1 cellular context compared by ENCODE assay signal in genomic region chr17:1762233-1762905, GRCh38.
A peak's percentile ranks its signal among the peaks of the same experiment; 100 is the strongest.
TF ChIP-seq lines count a peak whose summit lies in the region.

No MANE protein-coding gene starts in this region.

TF ChIP-seq in HepG2, 621 proteins besides CTCF, POLR2A, EP300 and RAD21 (continued from another document and continues in another):
- TF ChIP-seq ZBTB40 (IDR thresholded peaks at IDR 0.05) (no peak), ZBTB40 (CRISPR knock-in tag; IDR thresholded peaks at IDR 0.05) (no peak), AGO2 (optimal IDR thresholded peaks at IDR 0.05; ENCODE audit: low read depth, low read length) (peak; percentile 95), PAF1 (CRISPR knock-in tag; IDR thresholded peaks at IDR 0.05) (no peak), XBP1 (CRISPR knock-in tag; IDR thresholded peaks at IDR 0.05) (no peak), GABPA (IDR thresholded peaks at IDR 0.05; ENCODE audit: low read depth, low read length) (no peak), GABPA (CRISPR knock-in tag; IDR thresholded peaks at IDR 0.05; ENCODE audit: low read depth) (no peak), HOXA5 (CRISPR knock-in tag; IDR thresholded peaks at IDR 0.05) (0 out of 2 replicates have a peak, but pooled peaks have one; percentile 9), ZNF331 (CRISPR knock-in tag; IDR thresholded peaks at IDR 0.05) (no peak), ZNF567 (CRISPR knock-in tag; IDR thresholded peaks at IDR 0.05; ENCODE audit: borderline replicate concordance) (no peak), ZNF160 (CRISPR knock-in tag; IDR thresholded peaks at IDR 0.05) (no peak), SIN3A (IDR thresholded peaks at IDR 0.05; ENCODE audit: borderline replicate concordance, low read depth, low read length) (no peak; the same call in 1 of the 2 replicates), CCDC6 (CRISPR knock-in tag; IDR thresholded peaks at IDR 0.05) (0 out of 2 replicates have a peak, but pooled peaks have one; percentile 0), ZNF17 (CRISPR knock-in tag; IDR thresholded peaks at IDR 0.05) (no peak), ZNF746 (CRISPR knock-in tag; IDR thresholded peaks at IDR 0.05) (no peak), SMAD1 (CRISPR knock-in tag; IDR thresholded peaks at IDR 0.05; ENCODE audit: borderline replicate concordance, low read depth) (no peak), WIZ (CRISPR knock-in tag; IDR thresholded peaks at IDR 0.05) (0 out of 2 replicates have a peak, but pooled peaks have one; percentile 11), ZNF34 (CRISPR knock-in tag; IDR thresholded peaks at IDR 0.05; ENCODE audit: borderline replicate concordance) (0 out of 2 replicates have a peak, but pooled peaks have one; percentile 68), NBN (conservative IDR thresholded peaks at IDR 0.05) (no peak), ZSCAN21 (CRISPR knock-in tag; IDR thresholded peaks at IDR 0.05; ENCODE audit: borderline replicate concordance) (peak; percentile 63; the same call in 1 of the 2 replicates), NONO (IDR thresholded peaks at IDR 0.05) (no peak), NONO (CRISPR knock-in tag; conservative IDR thresholded peaks at IDR 0.05) (no peak; the same call in 1 of the 2 replicates), ZNF7 (CRISPR knock-in tag; IDR thresholded peaks at IDR 0.05) (no peak), ZNF343 (CRISPR knock-in tag; IDR thresholded peaks at IDR 0.05) (no peak; the same call in 1 of the 2 replicates), PRMT3 (CRISPR knock-in tag; IDR thresholded peaks at IDR 0.05; ENCODE audit: borderline replicate concordance, low read depth) (no peak), ZBTB42 (CRISPR knock-in tag; IDR thresholded peaks at IDR 0.05) (no peak), GPN1 (CRISPR knock-in tag; IDR thresholded peaks at IDR 0.05; ENCODE audit: borderline replicate concordance) (no peak), ZNF12 (CRISPR knock-in tag; IDR thresholded peaks at IDR 0.05) (no peak), NPAS2 (CRISPR knock-in tag; IDR thresholded peaks at IDR 0.05; ENCODE audit: borderline replicate concordance) (no peak), HNRNPK (IDR thresholded peaks at IDR 0.05; ENCODE audit: low read depth, low read length, poor library complexity, severe bottlenecking) (peak; percentile 50), ZNF136 (CRISPR knock-in tag; IDR thresholded peaks at IDR 0.05; ENCODE audit: low read depth) (no peak), ZNF550 (CRISPR knock-in tag; IDR thresholded peaks at IDR 0.05; ENCODE audit: borderline replicate concordance) (no peak), ZNF563 (CRISPR knock-in tag; IDR thresholded peaks at IDR 0.05) (no peak)
- TF ChIP-seq, protein P1, sequence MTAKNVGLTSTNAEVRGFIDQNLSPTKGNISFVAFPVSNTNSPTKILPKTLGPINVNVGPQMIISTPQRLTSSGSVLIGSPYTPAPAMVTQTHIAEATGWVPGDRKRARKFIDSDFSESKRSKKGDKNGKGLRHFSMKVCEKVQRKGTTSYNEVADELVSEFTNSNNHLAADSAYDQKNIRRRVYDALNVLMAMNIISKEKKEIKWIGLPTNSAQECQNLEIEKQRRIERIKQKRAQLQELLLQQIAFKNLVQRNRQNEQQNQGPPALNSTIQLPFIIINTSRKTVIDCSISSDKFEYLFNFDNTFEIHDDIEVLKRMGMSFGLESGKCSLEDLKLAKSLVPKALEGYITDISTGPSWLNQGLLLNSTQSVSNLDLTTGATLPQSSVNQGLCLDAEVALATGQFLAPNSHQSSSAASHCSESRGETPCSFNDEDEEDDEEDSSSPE (CRISPR knock-in tag; IDR thresholded peaks at IDR 0.05) = no peak
- TF ChIP-seq, protein P2, sequence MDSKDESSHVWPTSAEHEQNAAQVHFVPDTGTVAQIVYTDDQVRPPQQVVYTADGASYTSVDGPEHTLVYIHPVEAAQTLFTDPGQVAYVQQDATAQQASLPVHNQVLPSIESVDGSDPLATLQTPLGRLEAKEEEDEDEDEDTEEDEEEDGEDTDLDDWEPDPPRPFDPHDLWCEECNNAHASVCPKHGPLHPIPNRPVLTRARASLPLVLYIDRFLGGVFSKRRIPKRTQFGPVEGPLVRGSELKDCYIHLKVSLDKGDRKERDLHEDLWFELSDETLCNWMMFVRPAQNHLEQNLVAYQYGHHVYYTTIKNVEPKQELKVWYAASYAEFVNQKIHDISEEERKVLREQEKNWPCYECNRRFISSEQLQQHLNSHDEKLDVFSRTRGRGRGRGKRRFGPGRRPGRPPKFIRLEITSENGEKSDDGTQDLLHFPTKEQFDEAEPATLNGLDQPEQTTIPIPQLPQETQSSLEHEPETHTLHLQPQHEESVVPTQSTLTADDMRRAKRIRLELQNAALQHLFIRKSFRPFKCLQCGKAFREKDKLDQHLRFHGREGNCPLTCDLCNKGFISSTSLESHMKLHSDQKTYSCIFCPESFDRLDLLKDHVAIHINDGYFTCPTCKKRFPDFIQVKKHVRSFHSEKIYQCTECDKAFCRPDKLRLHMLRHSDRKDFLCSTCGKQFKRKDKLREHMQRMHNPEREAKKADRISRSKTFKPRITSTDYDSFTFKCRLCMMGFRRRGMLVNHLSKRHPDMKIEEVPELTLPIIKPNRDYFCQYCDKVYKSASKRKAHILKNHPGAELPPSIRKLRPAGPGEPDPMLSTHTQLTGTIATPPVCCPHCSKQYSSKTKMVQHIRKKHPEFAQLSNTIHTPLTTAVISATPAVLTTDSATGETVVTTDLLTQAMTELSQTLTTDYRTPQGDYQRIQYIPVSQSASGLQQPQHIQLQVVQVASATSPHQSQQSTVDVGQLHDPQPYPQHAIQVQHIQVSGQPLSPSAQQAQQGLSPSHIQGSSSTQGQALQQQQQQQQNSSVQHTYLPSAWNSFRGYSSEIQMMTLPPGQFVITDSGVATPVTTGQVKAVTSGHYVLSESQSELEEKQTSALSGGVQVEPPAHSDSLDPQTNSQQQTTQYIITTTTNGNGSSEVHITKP (CRISPR knock-in tag; IDR thresholded peaks at IDR 0.05; ENCODE audit: low read depth) = no peak
- TF ChIP-seq, protein P3, sequence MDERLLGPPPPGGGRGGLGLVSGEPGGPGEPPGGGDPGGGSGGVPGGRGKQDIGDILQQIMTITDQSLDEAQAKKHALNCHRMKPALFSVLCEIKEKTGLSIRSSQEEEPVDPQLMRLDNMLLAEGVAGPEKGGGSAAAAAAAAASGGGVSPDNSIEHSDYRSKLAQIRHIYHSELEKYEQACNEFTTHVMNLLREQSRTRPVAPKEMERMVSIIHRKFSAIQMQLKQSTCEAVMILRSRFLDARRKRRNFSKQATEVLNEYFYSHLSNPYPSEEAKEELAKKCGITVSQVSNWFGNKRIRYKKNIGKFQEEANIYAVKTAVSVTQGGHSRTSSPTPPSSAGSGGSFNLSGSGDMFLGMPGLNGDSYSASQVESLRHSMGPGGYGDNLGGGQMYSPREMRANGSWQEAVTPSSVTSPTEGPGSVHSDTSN (CRISPR knock-in tag; IDR thresholded peaks at IDR 0.05) = no peak
- TF ChIP-seq, protein P4, sequence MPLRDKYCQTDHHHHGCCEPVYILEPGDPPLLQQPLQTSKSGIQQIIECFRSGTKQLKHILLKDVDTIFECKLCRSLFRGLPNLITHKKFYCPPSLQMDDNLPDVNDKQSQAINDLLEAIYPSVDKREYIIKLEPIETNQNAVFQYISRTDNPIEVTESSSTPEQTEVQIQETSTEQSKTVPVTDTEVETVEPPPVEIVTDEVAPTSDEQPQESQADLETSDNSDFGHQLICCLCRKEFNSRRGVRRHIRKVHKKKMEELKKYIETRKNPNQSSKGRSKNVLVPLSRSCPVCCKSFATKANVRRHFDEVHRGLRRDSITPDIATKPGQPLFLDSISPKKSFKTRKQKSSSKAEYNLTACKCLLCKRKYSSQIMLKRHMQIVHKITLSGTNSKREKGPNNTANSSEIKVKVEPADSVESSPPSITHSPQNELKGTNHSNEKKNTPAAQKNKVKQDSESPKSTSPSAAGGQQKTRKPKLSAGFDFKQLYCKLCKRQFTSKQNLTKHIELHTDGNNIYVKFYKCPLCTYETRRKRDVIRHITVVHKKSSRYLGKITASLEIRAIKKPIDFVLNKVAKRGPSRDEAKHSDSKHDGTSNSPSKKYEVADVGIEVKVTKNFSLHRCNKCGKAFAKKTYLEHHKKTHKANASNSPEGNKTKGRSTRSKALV (CRISPR knock-in tag; IDR thresholded peaks at IDR 0.05) = peak; percentile 20; the same call in 1 of the 2 replicates
- TF ChIP-seq, protein P5, sequence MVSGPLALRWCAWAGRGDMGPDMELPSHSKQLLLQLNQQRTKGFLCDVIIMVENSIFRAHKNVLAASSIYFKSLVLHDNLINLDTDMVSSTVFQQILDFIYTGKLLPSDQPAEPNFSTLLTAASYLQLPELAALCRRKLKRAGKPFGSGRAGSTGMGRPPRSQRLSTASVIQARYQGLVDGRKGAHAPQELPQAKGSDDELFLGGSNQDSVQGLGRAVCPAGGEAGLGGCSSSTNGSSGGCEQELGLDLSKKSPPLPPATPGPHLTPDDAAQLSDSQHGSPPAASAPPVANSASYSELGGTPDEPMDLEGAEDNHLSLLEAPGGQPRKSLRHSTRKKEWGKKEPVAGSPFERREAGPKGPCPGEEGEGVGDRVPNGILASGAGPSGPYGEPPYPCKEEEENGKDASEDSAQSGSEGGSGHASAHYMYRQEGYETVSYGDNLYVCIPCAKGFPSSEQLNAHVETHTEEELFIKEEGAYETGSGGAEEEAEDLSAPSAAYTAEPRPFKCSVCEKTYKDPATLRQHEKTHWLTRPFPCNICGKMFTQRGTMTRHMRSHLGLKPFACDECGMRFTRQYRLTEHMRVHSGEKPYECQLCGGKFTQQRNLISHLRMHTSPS (CRISPR knock-in tag; IDR thresholded peaks at IDR 0.05; ENCODE audit: low read depth) = no peak; the same call in 1 of the 2 replicates
